Comparison of ENCODE assay signal across 25 cellular contexts in the genomic region with DNA sequence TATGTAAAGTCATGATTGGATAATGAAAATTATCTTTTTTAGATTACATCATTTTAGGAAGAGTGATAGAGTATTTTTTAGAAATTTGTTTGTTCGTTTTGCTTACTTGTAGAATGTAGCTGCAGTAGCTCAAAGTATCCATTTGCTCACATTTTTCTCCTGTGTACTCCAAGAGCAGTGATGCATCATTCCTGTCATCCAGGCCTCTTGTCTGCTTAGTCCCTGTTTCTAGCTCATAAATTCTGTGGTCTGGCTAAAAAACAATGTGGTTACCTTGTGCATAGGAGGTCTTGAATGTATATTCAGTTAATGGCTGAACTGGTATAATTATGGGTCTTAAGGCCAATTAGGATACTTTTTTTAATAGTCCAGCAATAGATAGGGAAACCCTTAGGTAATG.
A peak's percentile ranks its signal among the peaks of the same experiment; 100 is the strongest.
DNase-seq lines count a peak whose midpoint lies in the region; ATAC-seq and TF ChIP-seq lines count a peak whose summit lies in the region.
"Had no signal": no experiment of that assay in that cellular context is flagged by ENCODE, and none has a peak within 500 bp of the region (broad histone marks: within the 10 kb centered on the region; RNA-seq: fewer than 3 reads in every experiment).

No MANE protein-coding gene starts in this region.

- H3K27me3 Mint-ChIP-seq in CD14-positive monocyte (ENCODE audit: low read depth in 3 of 3): no peaks in the 10 kb centered on the region
- H3K27me3 Mint-ChIP-seq: activated naive CD8-positive, alpha-beta T cell; stimulated activated memory B cell treated with anti-CD40 and anti-IgM and Interleukin-4, amounts not matched to agents 10 μg/mL and 1 μg/mL and 100 μg/mL, for 72 hours had no signal

- peaks cover 7 to 12% of the 10 kb centered on the region in 2 donors for H3K36me3 Mint-ChIP-seq in CD14-positive monocyte

- no peaks in the 10 kb centered on the region for H3K9me3 ChIP-seq in mesenchymal stem cell (ENCODE audit: control insufficient read depth, low read length)
- H3K9me3 ChIP-seq in tibial artery: no peaks in the 10 kb centered on the region
- H3K9me3 ChIP-seq: BLaER1, gastroesophageal sphincter, uterus had no signal

- no peak overlapping the region for H2BK12ac ChIP-seq in mesenchymal stem cell (ENCODE audit: low read length in 2 of 2)

- intact Hi-C loops in CD14-positive monocyte (cut with micrococcal nuclease): no loop called here
- intact Hi-C loops in tibial artery (cut with DNase I; ENCODE audit: low total_unique reads): no loop called here

- H3K36me3 ChIP-seq in mesenchymal stem cell (ENCODE audit: control insufficient read depth in 1 of 2, insufficient read depth in 2 of 2, low read depth in 1 of 2, low read length in 2 of 2) (no peaks in the 10 kb centered on the region), tibial artery (no peaks in the 10 kb centered on the region)
- H3K36me3 ChIP-seq: gastroesophageal sphincter, uterus, WERI-Rb-1 had no signal

- WGBS in mesenchymal stem cell: 0% methylated on average over 1 of the region's 1 CpG

- peaks cover 9% of the 10 kb centered on the region for H3K79me1 ChIP-seq in mesenchymal stem cell (replicated peaks; ENCODE audit: low read length, poor library complexity, severe bottlenecking)

- no peak overlapping the region for H4K8ac ChIP-seq in mesenchymal stem cell (ENCODE audit: low read length)

- no peak overlapping the region for H3K14ac ChIP-seq in mesenchymal stem cell (ENCODE audit: low read length in 2 of 2)

- H2AFZ ChIP-seq in mesenchymal stem cell (ENCODE audit: low read depth, low read length): no peak overlapping the region

- no peak overlapping the region for H3K23ac ChIP-seq in mesenchymal stem cell (ENCODE audit: low read length in 2 of 2)

- H3K18ac ChIP-seq in mesenchymal stem cell (ENCODE audit: low read depth in 1 of 2, low read length in 2 of 2): no peak overlapping the region

- no peak overlapping the region for H3K9ac ChIP-seq in mesenchymal stem cell (ENCODE audit: low read length)
- H3K9ac ChIP-seq: BLaER1 had no signal

- no peak overlapping the region for H3K27ac Mint-ChIP-seq in CD14-positive monocyte
- H3K27ac Mint-ChIP-seq: activated naive CD8-positive, alpha-beta T cell; stimulated activated memory B cell treated with anti-CD40 and anti-IgM and Interleukin-4, amounts not matched to agents 10 μg/mL and 1 μg/mL and 100 μg/mL, for 72 hours; T-helper 2 cell treated with Interferon-gamma antibody and Interleukin-4, amounts not matched to agents 5 μg/mL and 100 μg/mL, for 36 hours had no signal

- TF ChIP-seq CTCF in fibroblast of mammary gland (conservative IDR thresholded peaks at IDR 0.05; ENCODE audit: control insufficient read depth, insufficient read depth, low read depth, low read length) (no peak), omental fat pad (IDR thresholded peaks at IDR 0.05) (no peak), CD14-positive monocyte (IDR thresholded peaks at IDR 0.05) (no peak), tibial artery (IDR thresholded peaks at IDR 0.05) (no peak)

- no peak overlapping the region for H3K27ac ChIP-seq in mesenchymal stem cell (ENCODE audit: low read length, poor library complexity, severe bottlenecking)
- H3K27ac ChIP-seq in tibial artery: no peak overlapping the region
- H3K27ac ChIP-seq: BLaER1, gastroesophageal sphincter, RWPE1, uterus, WERI-Rb-1 had no signal

- no peak overlapping the region for H3K4me3 ChIP-seq in fibroblast of mammary gland (ENCODE audit: control insufficient read depth, low read depth, low read length)
- H3K4me3 ChIP-seq in mesenchymal stem cell (ENCODE audit: insufficient read depth in 1 of 2, low read depth in 1 of 2, low read length in 2 of 2): no peak overlapping the region
- no peak overlapping the region for H3K4me3 ChIP-seq in tibial artery
- H3K4me3 ChIP-seq: BLaER1, gastroesophageal sphincter, GM12878, lung, uterus had no signal

- no peak for ATAC-seq in omental fat pad (ENCODE audit: low FRiP score)
- ATAC-seq: gastroesophageal sphincter; GM12878; stimulated activated memory B cell treated with anti-CD40 and anti-IgM and Interleukin-4, amounts not matched to agents 10 μg/mL and 1 μg/mL and 100 μg/mL, for 72 hours had no signal

- H2BK120ac ChIP-seq in mesenchymal stem cell (ENCODE audit: low read depth, low read length): no peak overlapping the region

- DNase-seq in AG08396 (ENCODE audit: low spot score) (peak; percentile 5), NCI-H1417 treated with DMSO at 0.1 percent for 48 hours (lab: John Stamatoyannopoulos, UW) (peak; percentile 49), fibroblast of mammary gland (ENCODE audit: low read depth) (peak; percentile 41), mesenchymal stem cell (peak; percentile 49), omental fat pad (ENCODE audit: low spot score) (no peak), CD14-positive monocyte (ENCODE audit: low spot score) (no peak), tibial artery (no peak), cerebellar cortex (ENCODE audit: low spot score) (no peak)
- DNase-seq: COR-L47; DMS79 treated with DMSO at 0.1 percent for 48 hours; NCI-H1048; NCI-H187 treated with DMSO at 0.1 percent for 48 hours; NCI-H748 treated with DMSO at 0.1 percent for 48 hours; occipital lobe; stimulated activated CD4-positive, alpha-beta T cell treated with anti-CD3 and anti-CD28 coated beads, Interleukin-4, amount 100 ng/mL, for 1 hour; uterus; WERI-Rb-1 had no signal

- H3K27me3 ChIP-seq in mesenchymal stem cell (ENCODE audit: control insufficient read depth in 1 of 2, insufficient read depth in 1 of 2, low read length in 2 of 2): no peaks in the 10 kb centered on the region
- no peaks in the 10 kb centered on the region for H3K27me3 ChIP-seq in tibial artery
- H3K27me3 ChIP-seq: BLaER1, gastroesophageal sphincter, uterus had no signal

- H3K9me3 Mint-ChIP-seq in CD14-positive monocyte: peaks cover 0 to 2% (median 0%) of the 10 kb centered on the region in 7 donors
- H3K9me3 Mint-ChIP-seq: stimulated activated memory B cell treated with anti-CD40 and anti-IgM and Interleukin-4, amounts not matched to agents 10 μg/mL and 1 μg/mL and 100 μg/mL, for 72 hours; T-helper 2 cell treated with Interferon-gamma antibody and Interleukin-4, amounts not matched to agents 5 μg/mL and 100 μg/mL, for 36 hours had no signal

- H2BK5ac ChIP-seq in mesenchymal stem cell (ENCODE audit: low read depth, low read length, poor library complexity, severe bottlenecking): no peak overlapping the region

- peaks cover 2% of the 10 kb centered on the region for H3K4me1 ChIP-seq in mesenchymal stem cell (ENCODE audit: control insufficient read depth, insufficient read depth, low read depth, low read length)
- no peaks in the 10 kb centered on the region for H3K4me1 ChIP-seq in tibial artery
- H3K4me1 ChIP-seq: BLaER1, gastroesophageal sphincter, uterus had no signal

- no peak overlapping the region for H4K91ac ChIP-seq in mesenchymal stem cell (ENCODE audit: low read length)

- peaks cover 3% of the 10 kb centered on the region for H3K4me1 Mint-ChIP-seq in CD14-positive monocyte
- H3K4me1 Mint-ChIP-seq: stimulated activated memory B cell treated with anti-CD40 and anti-IgM and Interleukin-4, amounts not matched to agents 10 μg/mL and 1 μg/mL and 100 μg/mL, for 72 hours had no signal

- H2AK5ac ChIP-seq in mesenchymal stem cell (ENCODE audit: low read length, severe bottlenecking): no peak overlapping the region

- H2BK15ac ChIP-seq in mesenchymal stem cell (ENCODE audit: low read depth, poor library complexity, severe bottlenecking): no peak overlapping the region

- no peak overlapping the region for H3K4ac ChIP-seq in mesenchymal stem cell (ENCODE audit: low read depth in 1 of 2, low read length in 2 of 2)

- no peak overlapping the region for H3K4me2 ChIP-seq in mesenchymal stem cell (ENCODE audit: low read length, poor library complexity, severe bottlenecking)
- H3K4me2 ChIP-seq: BLaER1 had no signal

- H3K4me3 Mint-ChIP-seq in CD14-positive monocyte: no peak overlapping the region
- H3K4me3 Mint-ChIP-seq: activated naive CD8-positive, alpha-beta T cell; stimulated activated memory B cell treated with anti-CD40 and anti-IgM and Interleukin-4, amounts not matched to agents 10 μg/mL and 1 μg/mL and 100 μg/mL, for 72 hours; T-helper 2 cell treated with Interferon-gamma antibody and Interleukin-4, amounts not matched to agents 5 μg/mL and 100 μg/mL, for 36 hours had no signal

Comparison
In these comparisons a context has a peak if more than half of its experiments do, and no peak if none do; other contexts are left out.
1. DNase-seq: peak in AG08396 (single experiment), NCI-H1417 treated with DMSO at 0.1 percent for 48 hours (single experiment), fibroblast of mammary gland (single experiment) and mesenchymal stem cell (single experiment); none in omental fat pad (single experiment), CD14-positive monocyte (single experiment), tibial artery (0 of 2) and cerebellar cortex (single experiment).